Comparison of ENCODE assay signal across 8 cellular contexts in the genomic region with DNA sequence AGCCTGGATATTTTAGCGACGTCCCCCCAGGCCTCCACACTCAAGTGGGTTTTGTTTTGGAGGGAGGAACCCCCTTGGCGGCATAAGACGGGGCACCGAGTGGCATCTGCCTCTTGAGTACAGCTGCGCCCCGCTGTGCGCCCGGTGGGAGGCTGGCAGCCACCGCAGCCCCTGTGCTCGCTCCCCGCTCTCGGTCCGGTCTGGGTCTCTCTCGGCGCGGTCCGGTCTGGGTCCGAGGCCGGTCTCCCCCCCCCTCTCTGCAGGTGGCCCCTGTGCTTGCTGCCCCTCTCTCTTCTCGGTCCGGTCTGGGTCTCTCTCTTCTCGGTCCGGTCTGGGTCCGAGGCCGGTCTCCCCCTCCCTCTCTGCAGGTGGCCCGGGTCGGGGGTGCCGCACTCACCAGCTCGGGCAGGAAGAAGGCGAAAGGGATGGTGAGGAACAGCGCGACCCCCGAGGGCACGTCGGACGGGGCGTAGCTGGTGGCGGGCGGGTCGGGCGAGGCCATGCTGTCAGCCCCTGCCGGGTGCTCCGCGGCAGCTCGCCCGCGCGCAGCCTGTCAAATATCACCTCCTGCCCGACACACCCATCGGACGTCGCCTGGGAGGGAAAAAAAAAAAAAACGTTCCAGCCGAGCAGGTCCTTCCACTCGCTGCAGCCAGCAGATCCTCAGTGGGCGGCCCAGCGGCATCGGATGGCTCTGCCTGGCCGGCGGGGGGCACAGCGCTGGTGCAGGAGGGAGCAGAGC. TPM values are rescaled to one million over a fixed set of nuclear protein-coding genes. Genes with fewer than 3 reads are reported as not detected.
DNase-seq lines count a peak whose midpoint lies in the region; ATAC-seq and TF ChIP-seq lines count a peak whose summit lies in the region.

TSS of gene MALL (minus strand) at position 532 of the 742 bp plus-strand sequence. CDS start at position 502, 30 bp downstream.

- no peak for TF ChIP-seq POLR2A in testis (IDR thresholded peaks at IDR 0.05)

- peak within 1 kb of the TSS; percentile 4 for H3K4me3 ChIP-seq in Loucy (ENCODE audit: low read length, poor library complexity, severe bottlenecking)
- peak within 1 kb of the TSS; percentile 79 to 87 (median 83) for H3K4me3 ChIP-seq in mammary epithelial cell (replicated peaks in 1 of 3; ENCODE audit: insufficient read depth in 1 of 3, low read depth in 2 of 3, low read length in 3 of 3)
- peak within 1 kb of the TSS; percentile 29 to 38 for H3K4me3 ChIP-seq in testis

- dilution Hi-C loops in mammary epithelial cell (cut with HindIII; ENCODE audit: low sequenced_read_pairs), result no loop called here

- H3K36me3 ChIP-seq in Loucy (ENCODE audit: insufficient read depth, low read length) (no peaks in the 10 kb centered on the region), mammary epithelial cell (ENCODE audit: insufficient read depth, low read length) (no peaks in the 10 kb centered on the region), testis (ENCODE audit: low read depth, missing control alignments) (no peaks in the 10 kb centered on the region)

- H3K79me2 ChIP-seq in Loucy (ENCODE audit: insufficient read depth, low read length) (no peaks in the 10 kb centered on the region), mammary epithelial cell (ENCODE audit: insufficient read depth, low read length) (peaks cover 45% of the 10 kb centered on the region)

- H3K4me1 ChIP-seq in Loucy (ENCODE audit: insufficient read depth, low read length, poor library complexity, severe bottlenecking), result peaks cover 66% of the 10 kb centered on the region
- H3K4me1 ChIP-seq in mammary epithelial cell (ENCODE audit: insufficient read depth, low read length), result peaks cover 30% of the 10 kb centered on the region
- H3K4me1 ChIP-seq in testis, result no peaks in the 10 kb centered on the region

- H2AFZ ChIP-seq in Loucy (ENCODE audit: low read length) (0 out of 2 replicates have a peak within 1 kb of the TSS, but pooled peaks have one; percentile 28), mammary epithelial cell (ENCODE audit: low read depth, low read length) (peak within 1 kb of the TSS; percentile 92)

- ATAC-seq in HG02973 (IDR thresholded peaks at IDR 0.05; ENCODE audit: unreplicated experiment) (no peak), HG02588 (IDR thresholded peaks at IDR 0.05; ENCODE audit: unreplicated experiment) (no peak), HG03280 (IDR thresholded peaks at IDR 0.05; ENCODE audit: unreplicated experiment) (no peak)

- H4K20me1 ChIP-seq in Loucy (ENCODE audit: insufficient read depth, low read length, poor library complexity, severe bottlenecking) (no peaks in the 10 kb centered on the region), mammary epithelial cell (ENCODE audit: insufficient read depth, low read length) (no peaks in the 10 kb centered on the region)

- peaks cover 5% of the 10 kb centered on the region; the same call in 1 of the 2 replicates for H3F3A ChIP-seq in Loucy (ENCODE audit: low read depth)

- TF ChIP-seq CTCF in Loucy (conservative IDR thresholded peaks at IDR 0.05; ENCODE audit: low read length) (no peak), mammary epithelial cell (conservative IDR thresholded peaks at IDR 0.05 in 1 of 2, IDR thresholded peaks at IDR 0.05 in 1 of 2; ENCODE audit: extremely low read depth in 1 of 2, insufficient read depth in 1 of 2, low read depth in 1 of 2, low read length in 2 of 2) (no peak), testis (IDR thresholded peaks at IDR 0.05) (no peak)

- WGBS in mammary epithelial cell (ENCODE audit: low coverage, missing lambda C conversion rate), result 14% methylated on average over 6 of the region's 62 CpGs
- 7 to 8% methylated on average over 37 to 54 of the region's 62 CpGs for WGBS in testis, 2 donors

- BruUV-seq in mammary epithelial cell (replicated peaks; lab: Mats Ljungman, UMichigan), result no TSS peak

- in situ Hi-C loops in mammary epithelial cell (cut with MboI; ENCODE audit: low sequenced_read_pairs in 2 of 2), result no loop called here

- H3K4me2 ChIP-seq in Loucy (ENCODE audit: low read depth, low read length, poor library complexity, severe bottlenecking), result peak within 1 kb of the TSS; percentile 73
- H3K4me2 ChIP-seq in mammary epithelial cell (ENCODE audit: insufficient read depth, low read depth, low read length), result peak within 1 kb of the TSS; percentile 93

- CTCF ChIA-PET in mammary epithelial cell (lab: Charles Lee; ENCODE audit: low non-redundant PET), result no interaction called here

- DNase-seq in mammary epithelial cell (peak; percentile 51), left kidney (ENCODE audit: low read depth, low spot score) (peak; percentile 86), testis (no peak), Kasumi-1 (lab: John Stamatoyannopoulos, UW) (no peak)

- H3K27me3 ChIP-seq in Loucy (ENCODE audit: insufficient read depth, low read length, poor library complexity, severe bottlenecking) (no peaks in the 10 kb centered on the region), mammary epithelial cell (ENCODE audit: insufficient read depth, low read length) (no peaks in the 10 kb centered on the region), testis (no peaks in the 10 kb centered on the region)

- peak within 1 kb of the TSS; percentile 58 for H3K27ac ChIP-seq in mammary epithelial cell (ENCODE audit: insufficient read depth, low read depth, low read length)
- H3K27ac ChIP-seq in testis, result no peak within 1 kb of the TSS

- no peaks in the 10 kb centered on the region for H3K9me2 ChIP-seq in Loucy (replicated peaks; ENCODE audit: low read depth, low read length)

- H3K9ac ChIP-seq in Loucy (ENCODE audit: low read depth, low read length, poor library complexity, severe bottlenecking) (peak within 1 kb of the TSS; percentile 59), mammary epithelial cell (ENCODE audit: insufficient read depth, low read length) (peak within 1 kb of the TSS; percentile 86)

- intact Hi-C loops in mammary epithelial cell (cut with micrococcal nuclease), result no loop called here
- intact Hi-C loops in testis (cut with DNase I; ENCODE audit: low total_unique reads), result no loop called here

- no peaks in the 10 kb centered on the region for H3K9me3 ChIP-seq in Loucy (ENCODE audit: insufficient read depth, low read depth, low read length)
- no peaks in the 10 kb centered on the region for H3K9me3 ChIP-seq in mammary epithelial cell (replicated peaks; ENCODE audit: insufficient read depth, low read length)
- H3K9me3 ChIP-seq in testis, result no peaks in the 10 kb centered on the region

RNA-seq across cellular contexts. Expression of gene MALL, which starts in this region (rescaled TPM):
- total RNA-seq in mammary epithelial cell, result 10 to 100 TPM in 1 of 2 donors, 1 to 10 TPM in 1; 3.2 to 24.7 TPM
- polyA plus RNA-seq in mammary epithelial cell, result 96.9 TPM
- polyA minus RNA-seq in mammary epithelial cell, result 308 TPM
- 10 to 100 TPM in 1 of 2 donors, 1 to 10 TPM in 1; 7.6 to 15.0 TPM for total RNA-seq in testis
- 17.4 TPM for polyA plus RNA-seq in testis (ENCODE audit: insufficient read depth, low read depth, low replicate concordance)

Comparison
In these comparisons a context has a peak if more than half of its experiments do, and no peak if none do; other contexts are left out.
1. H3K4me3 ChIP-seq: peak in every context shown above with its lines; median percentile 83 in mammary epithelial cell; 34 in testis; 4 in Loucy.
2. DNase-seq: peak in mammary epithelial cell (single experiment) and left kidney (single experiment); none in testis (single experiment) and Kasumi-1 (0 of 2).